Comparison of ENCODE assay signal across 5 cellular contexts in the genomic region with DNA sequence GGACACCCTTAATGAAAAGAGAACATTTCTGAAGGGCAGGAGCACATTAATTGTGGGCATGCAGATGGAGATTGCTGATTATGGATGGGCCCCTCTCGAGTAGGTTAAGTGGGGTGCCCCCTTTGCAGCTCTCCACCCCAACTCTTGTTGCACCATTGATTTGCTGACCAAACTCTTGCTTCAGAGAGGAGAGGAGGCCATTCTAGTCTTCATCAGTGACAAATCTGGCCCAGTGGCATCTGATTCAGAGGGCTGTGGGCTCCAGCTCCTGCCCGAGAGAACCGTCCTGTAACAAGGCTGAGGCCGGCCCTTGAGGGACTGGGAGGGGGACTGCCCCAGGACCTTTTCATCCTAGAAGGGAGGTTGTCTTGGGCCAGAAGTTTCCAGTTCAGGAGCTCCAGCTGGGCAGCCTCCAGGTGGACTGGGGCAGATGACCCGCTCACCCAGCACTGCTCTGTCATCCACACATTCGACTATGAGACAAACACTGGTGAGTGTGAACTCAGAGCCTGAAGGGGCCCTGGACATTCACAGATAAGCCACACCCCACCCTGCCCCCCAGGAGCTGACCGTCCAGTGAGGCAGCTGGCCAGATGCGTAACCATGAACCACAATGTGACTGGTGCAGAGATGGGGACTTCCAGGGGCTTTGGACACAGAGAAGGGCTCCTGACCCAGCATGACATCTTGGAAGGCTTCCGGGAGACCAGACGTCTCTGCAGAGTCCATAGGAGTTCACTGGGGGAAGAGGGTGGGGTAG.
"Had no signal": no experiment of that assay in that cellular context is flagged by ENCODE, and none has a peak within 500 bp of the region (broad histone marks: within the 10 kb centered on the region; RNA-seq: fewer than 3 reads in every experiment).

No MANE protein-coding gene starts in this region.

- H3K27ac Mint-ChIP-seq: GM23338, H9 had no signal

- H3K9me3 Mint-ChIP-seq: GM23338, H9 had no signal

- DNase-seq: H9, HCEC 1CT, IMR-90 had no signal

- H3K4me3 Mint-ChIP-seq: GM23338, H9 had no signal

- ATAC-seq: GM23338, K562 had no signal
